Comparison of ENCODE assay signal across 11 cellular contexts in the genomic region with DNA sequence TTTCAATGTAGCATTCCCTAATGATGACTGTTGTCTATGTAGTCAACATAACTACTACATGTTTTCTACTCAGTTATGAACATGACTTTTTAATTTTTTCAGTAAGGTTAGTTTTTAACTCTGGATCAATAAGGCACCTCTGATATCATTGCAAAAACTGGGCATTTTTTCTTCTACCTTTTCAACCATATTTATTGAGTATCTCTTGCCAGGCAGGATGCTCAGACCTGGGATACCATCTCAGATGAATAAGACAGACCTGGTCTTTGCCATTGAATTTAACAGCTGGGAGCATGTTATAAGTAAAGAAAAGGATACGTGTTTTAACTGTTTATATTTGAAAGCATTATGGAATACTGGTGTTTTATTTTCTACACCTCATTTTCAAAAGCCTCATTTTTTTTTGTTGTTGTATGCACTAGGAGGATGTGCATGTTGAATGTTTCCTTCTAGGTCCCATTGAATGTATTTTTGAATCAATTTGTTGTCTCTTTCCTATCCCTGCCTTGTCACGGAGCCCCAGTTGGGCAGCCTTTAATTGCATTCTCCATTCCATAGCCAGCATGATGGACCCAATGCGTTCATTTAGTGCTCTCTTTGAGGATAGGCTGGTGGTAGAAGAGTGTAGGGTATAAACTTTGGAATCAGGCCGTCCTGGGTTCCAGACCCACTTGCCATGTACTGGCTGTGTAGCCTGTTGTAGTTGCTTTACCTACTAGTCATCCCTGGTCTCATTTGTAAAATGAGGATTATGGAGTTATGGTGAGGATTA. TPM values are rescaled to one million over a fixed set of nuclear protein-coding genes. Genes with fewer than 3 reads are reported as not detected.
DNase-seq lines count a peak whose midpoint lies in the region; ATAC-seq and TF ChIP-seq lines count a peak whose summit lies in the region.
"Had no signal": no experiment of that assay in that cellular context is flagged by ENCODE, and none has a peak within 500 bp of the region (broad histone marks: within the 10 kb centered on the region; RNA-seq: fewer than 3 reads in every experiment).

No MANE protein-coding gene starts in this region.

- no peaks in the 10 kb centered on the region for H3K9me3 ChIP-seq in T-helper 17 cell (ENCODE audit: control insufficient read depth, low read length, poor library complexity, severe bottlenecking)
- H3K9me3 ChIP-seq in esophagus (ENCODE audit: control insufficient read depth in 2 of 2, insufficient read depth in 1 of 2, low read depth in 1 of 2, low read length in 1 of 2): no peaks in the 10 kb centered on the region
- H3K9me3 ChIP-seq in gastrocnemius medialis: no peaks in the 10 kb centered on the region
- H3K9me3 ChIP-seq in testis: no peaks in the 10 kb centered on the region

- TF ChIP-seq CTCF in Calu3 (IDR thresholded peaks at IDR 0.05; ENCODE audit: unreplicated experiment) (no peak), gastrocnemius medialis (IDR thresholded peaks at IDR 0.05 in 4 of 5, conservative IDR thresholded peaks at IDR 0.05 in 1 of 5) (no peak), testis (IDR thresholded peaks at IDR 0.05) (no peak)

- 66 to 72% methylated on average over 4 of the region's 4 CpGs for WGBS in esophagus, 2 donors
- 81 to 86% methylated on average over 4 of the region's 4 CpGs for WGBS in testis, 2 donors

- H3K4me1 Mint-ChIP-seq in Calu3 (ENCODE audit: low read depth, unreplicated experiment): peaks cover 62% of the 10 kb centered on the region
- H3K4me1 Mint-ChIP-seq in T-helper 17 cell: peaks cover 62% of the 10 kb centered on the region

- TF ChIP-seq POLR2A in gastrocnemius medialis (IDR thresholded peaks at IDR 0.05): no peak
- TF ChIP-seq POLR2A in testis (IDR thresholded peaks at IDR 0.05): no peak

- H3K9me3 Mint-ChIP-seq in Calu3 (ENCODE audit: low read depth, unreplicated experiment): no peaks in the 10 kb centered on the region

- H3K4me1 ChIP-seq in esophagus (ENCODE audit: control insufficient read depth in 2 of 2, insufficient read depth in 2 of 2, low read length in 1 of 2) (peaks cover 2 to 3% of the 10 kb centered on the region in 2 donors), gastrocnemius medialis (peaks cover 4 to 60% of the 10 kb centered on the region in 2 donors), testis (no peaks in the 10 kb centered on the region)

- BruUV-seq in Calu3 (replicated peaks; lab: Mats Ljungman, UMichigan): no TSS peak

- H3K27ac ChIP-seq in esophagus (ENCODE audit: low read depth in 2 of 2, low read length in 1 of 2) (peak overlapping the region; percentile 42 to 46), gastrocnemius medialis (peak overlapping the region; percentile 1 to 93 (median 86)), testis (peak overlapping the region in 1 of 2 donors; percentile 3)
- H3K27ac ChIP-seq: KMS-11 had no signal

- H3K4me3 ChIP-seq in esophagus (ENCODE audit: low read depth in 1 of 2, low read length in 2 of 2): no peak overlapping the region
- H3K4me3 ChIP-seq in gastrocnemius medialis: peak overlapping the region in 3 of 4 donors; percentile 17 to 92 (median 88)
- H3K4me3 ChIP-seq in testis: no peak overlapping the region

- H3K27ac Mint-ChIP-seq in Calu3 (ENCODE audit: unreplicated experiment) (peak overlapping the region; percentile 67), T-helper 17 cell (peak overlapping the region; percentile 99)

- H3K36me3 ChIP-seq in esophagus (ENCODE audit: control insufficient read depth in 2 of 2, insufficient read depth in 2 of 2, low read length in 1 of 2) (no peaks in the 10 kb centered on the region), gastrocnemius medialis (no peaks in the 10 kb centered on the region), testis (ENCODE audit: low read depth, missing control alignments) (no peaks in the 10 kb centered on the region)

- H3K27me3 ChIP-seq in esophagus (ENCODE audit: control insufficient read depth in 1 of 2, insufficient read depth in 2 of 2, low read length in 2 of 2): no peaks in the 10 kb centered on the region
- H3K27me3 ChIP-seq in gastrocnemius medialis: no peaks in the 10 kb centered on the region
- no peaks in the 10 kb centered on the region for H3K27me3 ChIP-seq in testis

- in situ Hi-C loops in gastrocnemius medialis (cut with MboI; ENCODE audit: low sequenced_read_pairs in 4 of 4): no loop called here

- ATAC-seq in T-helper 17 cell: no peak
- no peak for ATAC-seq in gastrocnemius medialis
- no peak for ATAC-seq in GM19455 (IDR thresholded peaks at IDR 0.05; ENCODE audit: unreplicated experiment)
- no peak for ATAC-seq in HG03460 (IDR thresholded peaks at IDR 0.05; ENCODE audit: unreplicated experiment)

- no peaks in the 10 kb centered on the region for H3K27me3 Mint-ChIP-seq in Calu3 (ENCODE audit: unreplicated experiment)
- no peaks in the 10 kb centered on the region for H3K27me3 Mint-ChIP-seq in T-helper 17 cell

- H3K4me3 Mint-ChIP-seq in Calu3 (ENCODE audit: low read depth, unreplicated experiment): peak overlapping the region; percentile 66
- peak overlapping the region; percentile 96 for H3K4me3 Mint-ChIP-seq in T-helper 17 cell

- DNase-seq in Calu3 (no peak), T-helper 17 cell (no peak), gastrocnemius medialis (no peak), testis (no peak)
- DNase-seq in stimulated activated CD4-positive, alpha-beta T cell treated with anti-CD3 and anti-CD28 coated beads, Interleukin-4, amount 100 ng/mL, for 1 hour: no peak
- DNase-seq: DMS79; NK-92 treated with Interleukin-12 subunit alpha and Interleukin-12 subunit beta, amount 100 ng/mL, for 24 hours had no signal

- CTCF ChIA-PET in Calu3 (lab: Charles Lee): no interaction called here

- intact Hi-C loops in Calu3 (cut with micrococcal nuclease; ENCODE audit: unreplicated experiment) (loop anchor here (5.0 to 10.0 kb wide), 5 partner anchors 47 to 495 kb away; no protein-coding TSS in a partner anchor), gastrocnemius medialis (cut with DNase I; ENCODE audit: low total_unique reads) (loop anchor here (5.0 to 10.0 kb wide), 2 partner anchors 93 to 165 kb away; no protein-coding TSS in a partner anchor), testis (cut with DNase I; ENCODE audit: low total_unique reads) (no loop called here)

- H3K36me3 Mint-ChIP-seq in Calu3 (ENCODE audit: insufficient read depth, unreplicated experiment): peaks cover 56% of the 10 kb centered on the region
- H3K36me3 Mint-ChIP-seq in T-helper 17 cell (ENCODE audit: low read depth): peaks cover 2% of the 10 kb centered on the region

RNA-seq across cellular contexts. Expression of a gene that starts 3.7 kb away (rescaled TPM):
- total RNA-seq in Calu3 (2022) (103 and 105 TPM in 2 replicates), T-helper 17 cell (10 to 100 TPM; 58.4 to 74.5 TPM), gastrocnemius medialis (10 to 100 TPM; 38.3 to 53.8 (median 47.2) TPM), testis (10 to 100 TPM; 18.7 to 26.1 TPM)
- polyA plus RNA-seq in esophagus (10 to 100 TPM in 1 of 2 donors, 1 to 10 TPM in 1; 3.0 to 13.7 TPM), testis (ENCODE audit: insufficient read depth, low read depth, low replicate concordance) (35.3 TPM)

Comparison
In these comparisons a context has a peak if more than half of its experiments do, and no peak if none do; other contexts are left out.
1. H3K4me3 ChIP-seq: peak in gastrocnemius medialis (3 of 4); none in esophagus (0 of 2) and testis (0 of 2).